1 cellular context compared by ENCODE assay signal in genomic region chr19:3167533-3168272, GRCh38.
TF ChIP-seq lines count a peak whose summit lies in the region.

No MANE protein-coding gene starts in this region.

TF ChIP-seq in HepG2, 621 proteins besides CTCF, POLR2A, EP300 and RAD21:
- TF ChIP-seq ZBTB40 (IDR thresholded peaks at IDR 0.05) (peak; percentile 43), ZBTB40 (CRISPR knock-in tag; IDR thresholded peaks at IDR 0.05) (peak; percentile 88), ZFP62 (CRISPR knock-in tag; IDR thresholded peaks at IDR 0.05) (no peak)
